8 cellular contexts compared by ENCODE assay signal in genomic region chr14:90398315-90398811, GRCh38. TPM values are rescaled to one million over a fixed set of nuclear protein-coding genes. Genes with fewer than 3 reads are reported as not detected.
DNase-seq lines count a peak whose midpoint lies in the region; ATAC-seq and TF ChIP-seq lines count a peak whose summit lies in the region.

No MANE protein-coding gene starts in this region.

- peak; percentile 55 to 82 (median 80) for DNase-seq in CD4-positive, CD25-positive, alpha-beta regulatory T cell
- no peak for DNase-seq in T-helper 2 cell treated with Interferon-gamma antibody and Interleukin-4, amounts not matched to agents 5 μg/mL and 100 μg/mL, for 36 hours (ENCODE audit: low spot score)
- DNase-seq in astrocyte of the spinal cord (ENCODE audit: low read depth, low spot score) (peak; percentile 26), immature natural killer cell (peak; percentile 72 to 80 (median 78)), DMS153 treated with DMSO at 0.1 percent for 48 hours (lab: John Stamatoyannopoulos, UW; ENCODE audit: unreplicated experiment) (no peak)
- DNase-seq in stimulated activated CD4-positive, alpha-beta T cell treated with anti-CD3 and anti-CD28 coated beads, Interleukin-15, amount 100 ng/mL, for 1 hour (ENCODE audit: low read depth in 1 of 2, low spot score in 1 of 2), result peak; percentile 28 to 34

- peak overlapping the region; percentile 97 to 99 (median 99) for H3K27ac Mint-ChIP-seq in CD4-positive, CD25-positive, alpha-beta regulatory T cell
- H3K27ac Mint-ChIP-seq in IgD-negative memory B cell (peak overlapping the region; percentile 98 to 99 (median 98)), immature natural killer cell (peak overlapping the region; percentile 96 to 100 (median 99))
- H3K27ac Mint-ChIP-seq in T-helper 2 cell treated with Interferon-gamma antibody and Interleukin-4, amounts not matched to agents 5 μg/mL and 100 μg/mL, for 36 hours, result peak overlapping the region; percentile 99

- H3K4me3 Mint-ChIP-seq in CD4-positive, CD25-positive, alpha-beta regulatory T cell, result peak overlapping the region; percentile 94 to 100 (median 99)
- H3K4me3 Mint-ChIP-seq in IgD-negative memory B cell, result peak overlapping the region; percentile 92 to 99 (median 98)
- peak overlapping the region; percentile 98 for H3K4me3 Mint-ChIP-seq in T-helper 2 cell treated with Interferon-gamma antibody and Interleukin-4, amounts not matched to agents 5 μg/mL and 100 μg/mL, for 36 hours
- peak overlapping the region; percentile 95 to 99 (median 98) for H3K4me3 Mint-ChIP-seq in immature natural killer cell

- peak; percentile 9 to 13 for ATAC-seq in CD4-positive, CD25-positive, alpha-beta regulatory T cell (ENCODE audit: low read depth in 2 of 2)
- peak; percentile 15 for ATAC-seq in GM19455 (IDR thresholded peaks at IDR 0.05; ENCODE audit: unreplicated experiment)

- H3K9me3 Mint-ChIP-seq in CD4-positive, CD25-positive, alpha-beta regulatory T cell, result peaks cover 0 to 4% (median 0%) of the 10 kb centered on the region in 7 donors
- H3K9me3 Mint-ChIP-seq in IgD-negative memory B cell (peaks cover 0 to 2% (median 0%) of the 10 kb centered on the region in 3 donors), immature natural killer cell (peaks cover 0 to 2% (median 0%) of the 10 kb centered on the region in 6 donors)
- H3K9me3 Mint-ChIP-seq in T-helper 2 cell treated with Interferon-gamma antibody and Interleukin-4, amounts not matched to agents 5 μg/mL and 100 μg/mL, for 36 hours, result no peaks in the 10 kb centered on the region

- no peaks in the 10 kb centered on the region for H3K9me3 ChIP-seq in CD4-positive, CD25-positive, alpha-beta regulatory T cell (ENCODE audit: control insufficient read depth in 2 of 2, low read length in 2 of 2)

- peak overlapping the region; percentile 89 for H3K4me3 ChIP-seq in CD4-positive, CD25-positive, alpha-beta regulatory T cell (ENCODE audit: low read depth, low read length)
- H3K4me3 ChIP-seq in astrocyte of the spinal cord (ENCODE audit: low read depth, low read length), result peak overlapping the region; percentile 98

- no peaks in the 10 kb centered on the region for H3K27me3 ChIP-seq in CD4-positive, CD25-positive, alpha-beta regulatory T cell (ENCODE audit: control insufficient read depth, insufficient read depth, low read length)

- H3K27me3 Mint-ChIP-seq in CD4-positive, CD25-positive, alpha-beta regulatory T cell, result peaks cover 9% of the 10 kb centered on the region
- H3K27me3 Mint-ChIP-seq in IgD-negative memory B cell (no peaks in the 10 kb centered on the region), immature natural killer cell (ENCODE audit: low read depth in 3 of 3) (peaks cover 19 to 39% (median 38%) of the 10 kb centered on the region in 3 donors)
- no peaks in the 10 kb centered on the region for H3K27me3 Mint-ChIP-seq in T-helper 2 cell treated with Interferon-gamma antibody and Interleukin-4, amounts not matched to agents 5 μg/mL and 100 μg/mL, for 36 hours (ENCODE audit: low read depth)

- peaks cover 20 to 52% (median 45%) of the 10 kb centered on the region in 4 donors for H3K4me1 Mint-ChIP-seq in CD4-positive, CD25-positive, alpha-beta regulatory T cell
- H3K4me1 Mint-ChIP-seq in IgD-negative memory B cell, result peaks cover 30 to 39% (median 33%) of the 10 kb centered on the region in 3 donors
- H3K4me1 Mint-ChIP-seq in T-helper 2 cell treated with Interferon-gamma antibody and Interleukin-4, amounts not matched to agents 5 μg/mL and 100 μg/mL, for 36 hours (ENCODE audit: low read depth), result peaks cover 40% of the 10 kb centered on the region
- peaks cover 55 to 56% of the 10 kb centered on the region in 2 donors for H3K4me1 Mint-ChIP-seq in immature natural killer cell

- H3K36me3 ChIP-seq in CD4-positive, CD25-positive, alpha-beta regulatory T cell (ENCODE audit: control insufficient read depth, insufficient read depth, low read length), result peaks cover 37% of the 10 kb centered on the region

- H3K36me3 Mint-ChIP-seq in CD4-positive, CD25-positive, alpha-beta regulatory T cell, result peaks cover 40% of the 10 kb centered on the region
- H3K36me3 Mint-ChIP-seq in IgD-negative memory B cell, result peaks cover 2% of the 10 kb centered on the region
- H3K36me3 Mint-ChIP-seq in T-helper 2 cell treated with Interferon-gamma antibody and Interleukin-4, amounts not matched to agents 5 μg/mL and 100 μg/mL, for 36 hours (ENCODE audit: low read depth), result peaks cover 52% of the 10 kb centered on the region
- peaks cover 32 to 45% (median 41%) of the 10 kb centered on the region in 3 donors for H3K36me3 Mint-ChIP-seq in immature natural killer cell

- peak overlapping the region; percentile 96 for H3K27ac ChIP-seq in CD4-positive, CD25-positive, alpha-beta regulatory T cell (ENCODE audit: insufficient read depth, low read length, poor library complexity, severe bottlenecking)

- peaks cover 48% of the 10 kb centered on the region for H3K4me1 ChIP-seq in CD4-positive, CD25-positive, alpha-beta regulatory T cell (ENCODE audit: control insufficient read depth, insufficient read depth, low read length, poor library complexity, severe bottlenecking)

- no peak for TF ChIP-seq CTCF in astrocyte of the spinal cord (IDR thresholded peaks at IDR 0.05; ENCODE audit: low read depth, low read length)

- in situ Hi-C loops in astrocyte of the spinal cord (cut with HindIII; ENCODE audit: low sequenced_read_pairs), result no loop called here

RNA-seq across cellular contexts. Expression of gene CALM1, which starts 1.5 kb away (rescaled TPM):
- 928 TPM for total RNA-seq in CD4-positive, CD25-positive, alpha-beta regulatory T cell
- 1,000 to 10,000 TPM; 2,265 to 3,181 (median 2,786) TPM for polyA plus RNA-seq in CD4-positive, CD25-positive, alpha-beta regulatory T cell
- polyA plus RNA-seq in IgD-negative memory B cell (1,383 TPM), immature natural killer cell (1,000 to 10,000 TPM; 3,313 to 3,849 (median 3,365) TPM)

Comparison
In these comparisons a context has a peak if more than half of its experiments do, and no peak if none do; other contexts are left out.
1. DNase-seq: peak in CD4-positive, CD25-positive, alpha-beta regulatory T cell (3 of 3), astrocyte of the spinal cord (single experiment), immature natural killer cell (3 of 3) and stimulated activated CD4-positive, alpha-beta T cell treated with anti-CD3 and anti-CD28 coated beads, Interleukin-15, amount 100 ng/mL, for 1 hour (2 of 2); none in T-helper 2 cell treated with Interferon-gamma antibody and Interleukin-4, amounts not matched to agents 5 μg/mL and 100 μg/mL, for 36 hours (single experiment) and DMS153 treated with DMSO at 0.1 percent for 48 hours (single experiment).
2. Peak in every context shown above with its lines, with median percentiles within 50 percentile points of each other: H3K27ac Mint-ChIP-seq and H3K4me3 Mint-ChIP-seq.